ENCODE assay signal across 1 cellular context in the genomic region with DNA sequence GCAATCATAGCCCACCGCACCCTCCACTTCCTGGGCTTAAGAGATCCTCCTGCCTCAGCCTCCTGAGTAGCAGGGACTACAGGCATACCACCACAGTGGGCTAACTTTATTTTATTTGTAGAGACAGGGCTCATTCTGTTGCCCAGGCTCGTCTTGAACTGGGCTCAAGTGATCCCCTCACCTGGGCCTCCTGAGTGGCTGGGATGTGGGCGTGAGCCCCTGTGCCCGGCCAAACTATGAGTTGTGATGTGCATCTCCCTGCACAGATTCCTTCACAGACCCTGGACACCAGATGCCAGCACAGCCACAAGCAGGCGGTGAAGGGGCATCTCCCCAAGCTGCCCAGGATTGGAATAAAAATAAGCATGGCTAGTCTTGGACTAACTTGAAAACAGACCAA.
TF ChIP-seq lines count a peak whose summit lies in the region.

No MANE protein-coding gene starts in this region.

TF ChIP-seq in SK-N-SH treated with all-trans-retinoic acid at 6 μM for 48 hours, 23 proteins besides CTCF, POLR2A, EP300 and RAD21 (continued from another document):
- no peak for TF ChIP-seq TCF4 (CRISPR knock-in tag; IDR thresholded peaks at IDR 0.05; ENCODE audit: borderline replicate concordance)
- no peak for TF ChIP-seq ZC3H10 (CRISPR knock-in tag; IDR thresholded peaks at IDR 0.05)
- TF ChIP-seq, protein P1, sequence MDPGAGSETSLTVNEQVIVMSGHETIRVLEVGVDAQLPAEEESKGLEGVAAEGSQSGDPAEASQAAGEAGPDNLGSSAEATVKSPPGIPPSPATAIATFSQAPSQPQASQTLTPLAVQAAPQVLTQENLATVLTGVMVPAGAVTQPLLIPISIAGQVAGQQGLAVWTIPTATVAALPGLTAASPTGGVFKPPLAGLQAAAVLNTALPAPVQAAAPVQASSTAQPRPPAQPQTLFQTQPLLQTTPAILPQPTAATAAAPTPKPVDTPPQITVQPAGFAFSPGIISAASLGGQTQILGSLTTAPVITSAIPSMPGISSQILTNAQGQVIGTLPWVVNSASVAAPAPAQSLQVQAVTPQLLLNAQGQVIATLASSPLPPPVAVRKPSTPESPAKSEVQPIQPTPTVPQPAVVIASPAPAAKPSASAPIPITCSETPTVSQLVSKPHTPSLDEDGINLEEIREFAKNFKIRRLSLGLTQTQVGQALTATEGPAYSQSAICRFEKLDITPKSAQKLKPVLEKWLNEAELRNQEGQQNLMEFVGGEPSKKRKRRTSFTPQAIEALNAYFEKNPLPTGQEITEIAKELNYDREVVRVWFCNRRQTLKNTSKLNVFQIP (CRISPR knock-in tag; IDR thresholded peaks at IDR 0.05; ENCODE audit: borderline replicate concordance, low read depth): no peak
- TF ChIP-seq ZFP3 (CRISPR knock-in tag; IDR thresholded peaks at IDR 0.05): no peak
- no peak for TF ChIP-seq ARNTL (CRISPR knock-in tag; IDR thresholded peaks at IDR 0.05; ENCODE audit: borderline replicate concordance, low read depth)
- TF ChIP-seq ZNF8 (CRISPR knock-in tag; IDR thresholded peaks at IDR 0.05): no peak
- no peak for TF ChIP-seq BACH2 (CRISPR knock-in tag; IDR thresholded peaks at IDR 0.05; ENCODE audit: borderline replicate concordance)
- TF ChIP-seq CSDC2 (CRISPR knock-in tag; IDR thresholded peaks at IDR 0.05): no peak
